Comparison of ENCODE assay signal across 22 cellular contexts in the genomic region with DNA sequence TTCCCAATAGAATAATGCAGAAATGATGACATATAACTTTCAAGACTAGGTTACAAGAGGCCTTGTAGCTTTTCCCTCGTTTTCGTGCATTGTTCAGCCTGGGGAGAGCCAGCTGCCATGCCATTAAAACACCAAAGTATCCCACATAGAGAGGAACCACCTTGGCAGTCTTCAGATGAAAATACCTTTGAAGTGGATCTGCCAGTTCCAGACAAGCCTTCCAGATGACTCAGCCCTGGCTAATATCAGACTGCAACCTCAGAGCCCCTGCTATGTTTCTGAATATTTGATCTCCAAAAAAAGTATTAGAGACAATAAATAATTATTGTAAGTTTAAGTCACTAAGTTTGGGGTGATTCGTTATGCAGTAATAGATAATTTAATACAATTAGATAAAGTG.
DNase-seq lines count a peak whose midpoint lies in the region; ATAC-seq and TF ChIP-seq lines count a peak whose summit lies in the region.
"Had no signal": no experiment of that assay in that cellular context is flagged by ENCODE, and none has a peak within 500 bp of the region (broad histone marks: within the 10 kb centered on the region; RNA-seq: fewer than 3 reads in every experiment).

No MANE protein-coding gene starts in this region.

- no peaks in the 10 kb centered on the region for H3K27me3 ChIP-seq in HCT116 (ENCODE audit: insufficient read depth, low read length)
- H3K27me3 ChIP-seq: colonic mucosa, uterus had no signal

- no peak overlapping the region for H3K27ac Mint-ChIP-seq in T-helper 17 cell
- H3K27ac Mint-ChIP-seq: stimulated activated naive CD8-positive, alpha-beta T cell treated with anti-CD3 and anti-CD28 coated beads, Interleukin-15, Interleukin-2, amounts not matched to agents 100 ng/mL and 50 ng/mL, for 24 hours had no signal

- H3K79me2 ChIP-seq in HCT116 (ENCODE audit: insufficient read depth, low read length), result no peaks in the 10 kb centered on the region

- H3K36me3 Mint-ChIP-seq in T-helper 17 cell (ENCODE audit: low read depth), result no peaks in the 10 kb centered on the region

- TF ChIP-seq CTCF in HCT116 (IDR thresholded peaks at IDR 0.05 in 2 of 3, conservative IDR thresholded peaks at IDR 0.05 in 1 of 3; ENCODE audit: borderline replicate concordance in 1 of 3, insufficient read depth in 1 of 3, low read depth in 2 of 3, low read length in 2 of 3) (no peak), VCaP (conservative IDR thresholded peaks at IDR 0.05) (no peak)

- H3K4me1 Mint-ChIP-seq in T-helper 17 cell, result no peaks in the 10 kb centered on the region

- peak overlapping the region; percentile 28; the same call in 1 of the 2 replicates for H3K27ac ChIP-seq in HCT116 (ENCODE audit: low read depth, low read length)
- H3K27ac ChIP-seq in VCaP, result peak overlapping the region; percentile 49
- H3K27ac ChIP-seq: colonic mucosa, uterus had no signal

- no peak for TF ChIP-seq POLR2A in HCT116 (IDR thresholded peaks at IDR 0.05; ENCODE audit: borderline replicate concordance, extremely low read depth, insufficient read depth, insufficient read length)

- no TSS peak for BruUV-seq in HCT116 (replicated peaks; lab: Mats Ljungman, UMichigan)

- no peak overlapping the region for H3K4me3 Mint-ChIP-seq in T-helper 17 cell
- H3K4me3 Mint-ChIP-seq: stimulated activated naive CD8-positive, alpha-beta T cell treated with anti-CD3 and anti-CD28 coated beads, Interleukin-15, Interleukin-2, amounts not matched to agents 100 ng/mL and 50 ng/mL, for 24 hours had no signal

- H3K4me2 ChIP-seq in HCT116 (ENCODE audit: low read length), result peak overlapping the region; percentile 36; the same call in 1 of the 2 replicates

- H3K9me2 ChIP-seq in HCT116 (ENCODE audit: insufficient read depth), result no peaks in the 10 kb centered on the region

- no peak overlapping the region for H2AFZ ChIP-seq in HCT116 (ENCODE audit: low read depth, low read length, poor library complexity, severe bottlenecking)

- peaks cover 16% of the 10 kb centered on the region in 2 experiments for H3K4me1 ChIP-seq in HCT116 (ENCODE audit: control insufficient read depth in 1 of 2, insufficient read depth in 2 of 2, low read length in 2 of 2)
- H3K4me1 ChIP-seq: Caco-2, colonic mucosa, HAP-1, uterus had no signal

- RAD21 ChIA-PET in HCT116 (lab: Charles Lee; ENCODE audit: low non-redundant PET in 1 of 2, low total read pairs in 2 of 2, uncharacterized antibody in 2 of 2, unreplicated experiment in 2 of 2), result no interaction called here

- DNase-seq in A172 (ENCODE audit: low spot score) (peak; percentile 10), HCT116 (ENCODE audit: low read depth, low spot score) (peak; percentile 35), iris pigment epithelial cell (ENCODE audit: low read depth) (peak; percentile 24), iPS-NIHi7 (ENCODE audit: extremely low spot score) (no peak), NCI-H1417 treated with DMSO at 0.1 percent for 48 hours (lab: John Stamatoyannopoulos, UW) (no peak), T-helper 17 cell (no peak)
- no peak for DNase-seq in activated CD8-positive, alpha-beta memory T cell treated with anti-CD3 and anti-CD28 coated beads, Interleukin-2, amount 50 U/mL, for 48 hours
- DNase-seq: activated CD4-positive, alpha-beta T cell treated with anti-CD3 and anti-CD28 coated beads, Interleukin-2, amount 50 U/mL, for 1 hour; amniotic stem cell; Caco-2; colonic mucosa; erythroblast; glutamatergic neuron; IMR-90; NCI-H1092; NCI-H345; posterior cingulate gyrus; stimulated activated CD4-positive, alpha-beta T cell treated with anti-CD3 and anti-CD28 coated beads, Interleukin-12 subunit alpha, Interleukin-12 subunit beta, amount 100 ng/mL, for 4 hours; uterus had no signal

- H3K36me3 ChIP-seq in HCT116 (ENCODE audit: control insufficient read depth in 1 of 2, insufficient read depth in 2 of 2, low read length in 2 of 2), result no peaks in the 10 kb centered on the region
- H3K36me3 ChIP-seq: colonic mucosa, HAP-1, uterus had no signal

- no peaks in the 10 kb centered on the region for H4K20me1 ChIP-seq in HCT116 (ENCODE audit: insufficient read depth)

- TF ChIP-seq RAD21 in HCT116 (IDR thresholded peaks at IDR 0.05; ENCODE audit: low read depth), result no peak

- POLR2A ChIA-PET in HCT116 (lab: Charles Lee), result no interaction called here

- H3K9ac ChIP-seq in HCT116 (ENCODE audit: low read length), result no peak overlapping the region

- H3K9me3 ChIP-seq in HCT116 (ENCODE audit: control insufficient read depth in 1 of 2, insufficient read depth in 1 of 2, low read depth in 1 of 2, low read length in 2 of 2), result no peaks in the 10 kb centered on the region
- no peaks in the 10 kb centered on the region for H3K9me3 ChIP-seq in T-helper 17 cell (ENCODE audit: control insufficient read depth, low read length, poor library complexity, severe bottlenecking)
- H3K9me3 ChIP-seq: Caco-2, colonic mucosa, HAP-1, uterus had no signal

- no peak overlapping the region for H3K4me3 ChIP-seq in HCT116 (replicated peaks in 1 of 2; ENCODE audit: low read depth in 1 of 2, low read length in 2 of 2)
- H3K4me3 ChIP-seq: colonic mucosa, HAP-1, uterus had no signal

- CTCF ChIA-PET in HCT116 (lab: Charles Lee), result no interaction called here

- H3K27me3 Mint-ChIP-seq in T-helper 17 cell, result no peaks in the 10 kb centered on the region
- H3K27me3 Mint-ChIP-seq: stimulated activated naive CD8-positive, alpha-beta T cell treated with anti-CD3 and anti-CD28 coated beads, Interleukin-15, Interleukin-2, amounts not matched to agents 100 ng/mL and 50 ng/mL, for 24 hours had no signal

- peak; percentile 83 for ATAC-seq in HCT116
- no peak for ATAC-seq in T-helper 17 cell

- intact Hi-C loops in HCT116 (cut with micrococcal nuclease), result no loop called here

TF ChIP-seq in HCT116, 20 proteins besides CTCF, POLR2A, EP300 and RAD21:
- TF ChIP-seq, protein P1, sequence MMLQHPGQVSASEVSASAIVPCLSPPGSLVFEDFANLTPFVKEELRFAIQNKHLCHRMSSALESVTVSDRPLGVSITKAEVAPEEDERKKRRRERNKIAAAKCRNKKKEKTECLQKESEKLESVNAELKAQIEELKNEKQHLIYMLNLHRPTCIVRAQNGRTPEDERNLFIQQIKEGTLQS (IDR thresholded peaks at IDR 0.05), result no peak
- TF ChIP-seq ELF1 (IDR thresholded peaks at IDR 0.05; ENCODE audit: borderline replicate concordance, low read depth), result no peak
- no peak for TF ChIP-seq FOSL1 (IDR thresholded peaks at IDR 0.05; ENCODE audit: low read depth)
- TF ChIP-seq EGR1 (IDR thresholded peaks at IDR 0.05; ENCODE audit: low read depth), result no peak
- peak; percentile 80 for TF ChIP-seq TCF7L2 (IDR thresholded peaks at IDR 0.05; ENCODE audit: borderline replicate concordance, extremely low read depth, insufficient read depth, insufficient read length)
- TF ChIP-seq, protein P2, sequence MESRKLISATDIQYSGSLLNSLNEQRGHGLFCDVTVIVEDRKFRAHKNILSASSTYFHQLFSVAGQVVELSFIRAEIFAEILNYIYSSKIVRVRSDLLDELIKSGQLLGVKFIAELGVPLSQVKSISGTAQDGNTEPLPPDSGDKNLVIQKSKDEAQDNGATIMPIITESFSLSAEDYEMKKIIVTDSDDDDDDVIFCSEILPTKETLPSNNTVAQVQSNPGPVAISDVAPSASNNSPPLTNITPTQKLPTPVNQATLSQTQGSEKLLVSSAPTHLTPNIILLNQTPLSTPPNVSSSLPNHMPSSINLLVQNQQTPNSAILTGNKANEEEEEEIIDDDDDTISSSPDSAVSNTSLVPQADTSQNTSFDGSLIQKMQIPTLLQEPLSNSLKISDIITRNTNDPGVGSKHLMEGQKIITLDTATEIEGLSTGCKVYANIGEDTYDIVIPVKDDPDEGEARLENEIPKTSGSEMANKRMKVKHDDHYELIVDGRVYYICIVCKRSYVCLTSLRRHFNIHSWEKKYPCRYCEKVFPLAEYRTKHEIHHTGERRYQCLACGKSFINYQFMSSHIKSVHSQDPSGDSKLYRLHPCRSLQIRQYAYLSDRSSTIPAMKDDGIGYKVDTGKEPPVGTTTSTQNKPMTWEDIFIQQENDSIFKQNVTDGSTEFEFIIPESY (IDR thresholded peaks at IDR 0.05; ENCODE audit: extremely low read depth, insufficient replicate concordance, low read length), result no peak
- TF ChIP-seq JUND (IDR thresholded peaks at IDR 0.05), result peak; percentile 30; the same call in 1 of the 2 replicates
- TF ChIP-seq, protein P3, sequence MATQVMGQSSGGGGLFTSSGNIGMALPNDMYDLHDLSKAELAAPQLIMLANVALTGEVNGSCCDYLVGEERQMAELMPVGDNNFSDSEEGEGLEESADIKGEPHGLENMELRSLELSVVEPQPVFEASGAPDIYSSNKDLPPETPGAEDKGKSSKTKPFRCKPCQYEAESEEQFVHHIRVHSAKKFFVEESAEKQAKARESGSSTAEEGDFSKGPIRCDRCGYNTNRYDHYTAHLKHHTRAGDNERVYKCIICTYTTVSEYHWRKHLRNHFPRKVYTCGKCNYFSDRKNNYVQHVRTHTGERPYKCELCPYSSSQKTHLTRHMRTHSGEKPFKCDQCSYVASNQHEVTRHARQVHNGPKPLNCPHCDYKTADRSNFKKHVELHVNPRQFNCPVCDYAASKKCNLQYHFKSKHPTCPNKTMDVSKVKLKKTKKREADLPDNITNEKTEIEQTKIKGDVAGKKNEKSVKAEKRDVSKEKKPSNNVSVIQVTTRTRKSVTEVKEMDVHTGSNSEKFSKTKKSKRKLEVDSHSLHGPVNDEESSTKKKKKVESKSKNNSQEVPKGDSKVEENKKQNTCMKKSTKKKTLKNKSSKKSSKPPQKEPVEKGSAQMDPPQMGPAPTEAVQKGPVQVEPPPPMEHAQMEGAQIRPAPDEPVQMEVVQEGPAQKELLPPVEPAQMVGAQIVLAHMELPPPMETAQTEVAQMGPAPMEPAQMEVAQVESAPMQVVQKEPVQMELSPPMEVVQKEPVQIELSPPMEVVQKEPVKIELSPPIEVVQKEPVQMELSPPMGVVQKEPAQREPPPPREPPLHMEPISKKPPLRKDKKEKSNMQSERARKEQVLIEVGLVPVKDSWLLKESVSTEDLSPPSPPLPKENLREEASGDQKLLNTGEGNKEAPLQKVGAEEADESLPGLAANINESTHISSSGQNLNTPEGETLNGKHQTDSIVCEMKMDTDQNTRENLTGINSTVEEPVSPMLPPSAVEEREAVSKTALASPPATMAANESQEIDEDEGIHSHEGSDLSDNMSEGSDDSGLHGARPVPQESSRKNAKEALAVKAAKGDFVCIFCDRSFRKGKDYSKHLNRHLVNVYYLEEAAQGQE (IDR thresholded peaks at IDR 0.05; ENCODE audit: low read depth), result no peak
- TF ChIP-seq SP1 (IDR thresholded peaks at IDR 0.05; ENCODE audit: low read depth), result no peak

Comparison
In these comparisons a context has a peak if more than half of its experiments do, and no peak if none do; other contexts are left out.
1. DNase-seq: peak in A172 (single experiment), HCT116 (single experiment) and iris pigment epithelial cell (single experiment); none in iPS-NIHi7 (single experiment), activated CD8-positive, alpha-beta memory T cell treated with anti-CD3 and anti-CD28 coated beads, Interleukin-2, amount 50 U/mL, for 48 hours (single experiment), NCI-H1417 treated with DMSO at 0.1 percent for 48 hours (single experiment) and T-helper 17 cell (0 of 3).